In genomic region chr17:52106638-52107261, GRCh38 we compare ENCODE assay signal across 9 cellular contexts. TPM values are rescaled to one million over a fixed set of nuclear protein-coding genes. Genes with fewer than 3 reads are reported as not detected.
DNase-seq lines count a peak whose midpoint lies in the region; ATAC-seq, FAIRE-seq and TF ChIP-seq lines count a peak whose summit lies in the region.
"Had no signal": no experiment of that assay in that cellular context is flagged by ENCODE, and none has a peak within 500 bp of the region (broad histone marks: within the 10 kb centered on the region; RNA-seq: fewer than 3 reads in every experiment).

No MANE protein-coding gene starts in this region.

- no peaks in the 10 kb centered on the region for H3K36me3 ChIP-seq in OCI-LY3 (replicated peaks; ENCODE audit: low read depth, low read length)
- H3K36me3 ChIP-seq in astrocyte (ENCODE audit: insufficient read depth, low read length): no peaks in the 10 kb centered on the region
- H3K36me3 ChIP-seq in kidney (ENCODE audit: control insufficient read depth in 1 of 2, insufficient read depth in 2 of 2, low read length in 2 of 2): no peaks in the 10 kb centered on the region

- ATAC-seq in HG02981 (IDR thresholded peaks at IDR 0.05; ENCODE audit: unreplicated experiment): peak; percentile 53

- H3K4me3 Mint-ChIP-seq in astrocyte (ENCODE audit: unreplicated experiment): no peak overlapping the region

- H3K4me2 ChIP-seq in OCI-LY3 (ENCODE audit: low read length) (no peak overlapping the region), astrocyte (ENCODE audit: low read length) (no peak overlapping the region)

- intact Hi-C loops in kidney (cut with DNase I): loop anchor here (10.0 kb wide), 1 partner anchor 342 kb away; no protein-coding TSS in a partner anchor

- H3K4me1 ChIP-seq in OCI-LY3 (ENCODE audit: low read length) (no peaks in the 10 kb centered on the region), astrocyte (ENCODE audit: insufficient read depth, low read length) (no peaks in the 10 kb centered on the region), kidney (ENCODE audit: control insufficient read depth in 1 of 2, insufficient read depth in 1 of 2, low read depth in 1 of 2, low read length in 2 of 2) (no peaks in the 10 kb centered on the region)

- H3K9me3 ChIP-seq in OCI-LY3 (ENCODE audit: insufficient read depth, low read length) (no peaks in the 10 kb centered on the region), astrocyte (ENCODE audit: insufficient read depth, low read depth, low read length) (no peaks in the 10 kb centered on the region), kidney (ENCODE audit: control insufficient read depth in 1 of 2, low read length in 2 of 2) (no peaks in the 10 kb centered on the region)

- no peak overlapping the region for H2AFZ ChIP-seq in OCI-LY3 (ENCODE audit: low read depth, low read length)
- H2AFZ ChIP-seq in astrocyte (ENCODE audit: low read depth, low read length): no peak overlapping the region

- H3K27me3 ChIP-seq in OCI-LY3 (ENCODE audit: low read depth, low read length) (no peaks in the 10 kb centered on the region), astrocyte (ENCODE audit: insufficient read depth, low read length) (no peaks in the 10 kb centered on the region)

- H3K4me3 ChIP-seq in OCI-LY3 (ENCODE audit: low read length): no peak overlapping the region
- no peak overlapping the region for H3K4me3 ChIP-seq in astrocyte (ENCODE audit: insufficient read depth, low read depth, low read length)
- H3K4me3 ChIP-seq in kidney (ENCODE audit: low read length in 2 of 2): no peak overlapping the region

- no peaks in the 10 kb centered on the region for H3K79me2 ChIP-seq in OCI-LY3 (ENCODE audit: low read length)
- H3K79me2 ChIP-seq in astrocyte (ENCODE audit: insufficient read depth, low read length): no peaks in the 10 kb centered on the region

- H4K20me1 ChIP-seq in OCI-LY3 (ENCODE audit: insufficient read depth, low read length): no peaks in the 10 kb centered on the region
- no peaks in the 10 kb centered on the region for H4K20me1 ChIP-seq in astrocyte (ENCODE audit: insufficient read depth, low read length)

- no peak overlapping the region for H3K27ac ChIP-seq in OCI-LY3 (ENCODE audit: low read length)
- no peak overlapping the region for H3K27ac ChIP-seq in astrocyte (ENCODE audit: low read depth, low read length)
- no peak overlapping the region for H3K27ac ChIP-seq in kidney (ENCODE audit: low read depth in 2 of 2, low read length in 2 of 2)

- H3K9me3 Mint-ChIP-seq in astrocyte (ENCODE audit: unreplicated experiment): no peaks in the 10 kb centered on the region

- peak; percentile 89 for TF ChIP-seq CTCF in OCI-LY3 (IDR thresholded peaks at IDR 0.05; ENCODE audit: low read depth, low read length)
- peak; percentile 88 for TF ChIP-seq CTCF in astrocyte (IDR thresholded peaks at IDR 0.05; ENCODE audit: insufficient read depth, low read depth, low read length)
- peak; percentile 63 for TF ChIP-seq CTCF in kidney (IDR thresholded peaks at IDR 0.05; ENCODE audit: borderline replicate concordance, extremely low read depth, insufficient read depth)

- no peaks in the 10 kb centered on the region for H3K36me3 Mint-ChIP-seq in astrocyte (ENCODE audit: low read depth, unreplicated experiment)

- FAIRE-seq in astrocyte (lab: Jason Lieb, UNC): peak; percentile 37
- peak; percentile 83 for FAIRE-seq in kidney (lab: Jason Lieb, UNC)
- FAIRE-seq: colon had no signal

- no peak overlapping the region for H3K27ac Mint-ChIP-seq in astrocyte (ENCODE audit: unreplicated experiment)

- peaks cover 2% of the 10 kb centered on the region for H3K27me3 Mint-ChIP-seq in astrocyte (ENCODE audit: low read depth, unreplicated experiment)

- H3K9ac ChIP-seq in OCI-LY3 (ENCODE audit: low read length): no peak overlapping the region
- no peak overlapping the region for H3K9ac ChIP-seq in astrocyte (ENCODE audit: low read length)
- peak overlapping the region in 1 of 2 donors; percentile 7 for H3K9ac ChIP-seq in kidney (ENCODE audit: low read length in 2 of 2)

- DNase-seq in SIG-M5 treated with dmso at 0.1 percent for 504 hours (lab: John Stamatoyannopoulos, UW; ENCODE audit: unreplicated experiment): peak; percentile 42
- DNase-seq in SIG-M5 (lab: John Stamatoyannopoulos, UW): no peak
- peak; percentile 5 for DNase-seq in astrocyte (ENCODE audit: low read depth)
- DNase-seq in kidney: no peak
- peak; percentile 4 to 36 (median 15) for DNase-seq in stimulated activated CD4-positive, alpha-beta T cell treated with anti-CD3 and anti-CD28 coated beads, TNF-alpha, amount 100 ng/mL, for 24 hours (ENCODE audit: low read depth in 3 of 3)
- no peak for DNase-seq in amniotic stem cell (lab: John Stamatoyannopoulos, UW)

- no peaks in the 10 kb centered on the region for H3K4me1 Mint-ChIP-seq in astrocyte (ENCODE audit: low read depth, unreplicated experiment)

RNA-seq across cellular contexts. Expression of gene CA10, which starts 51.8 kb away (rescaled TPM):
- 0.43 TPM in 1 of 2 replicates, not detected in the other for total RNA-seq in astrocyte
- total RNA-seq in kidney: 3.7 TPM
- 9.8 TPM for polyA plus RNA-seq in kidney (ENCODE audit: insufficient read depth, low read depth, low replicate concordance)

Comparison
In these comparisons a context has a peak if more than half of its experiments do, and no peak if none do; other contexts are left out.
1. DNase-seq: peak in SIG-M5 treated with dmso at 0.1 percent for 504 hours (single experiment), astrocyte (single experiment) and stimulated activated CD4-positive, alpha-beta T cell treated with anti-CD3 and anti-CD28 coated beads, TNF-alpha, amount 100 ng/mL, for 24 hours (3 of 3); none in SIG-M5 (single experiment), kidney (single experiment) and amniotic stem cell (single experiment).
2. Peak in every context shown above with its lines, with median percentiles within 50 percentile points of each other: CTCF ChIP-seq.